21 cellular contexts compared by ENCODE assay signal in the genomic region with DNA sequence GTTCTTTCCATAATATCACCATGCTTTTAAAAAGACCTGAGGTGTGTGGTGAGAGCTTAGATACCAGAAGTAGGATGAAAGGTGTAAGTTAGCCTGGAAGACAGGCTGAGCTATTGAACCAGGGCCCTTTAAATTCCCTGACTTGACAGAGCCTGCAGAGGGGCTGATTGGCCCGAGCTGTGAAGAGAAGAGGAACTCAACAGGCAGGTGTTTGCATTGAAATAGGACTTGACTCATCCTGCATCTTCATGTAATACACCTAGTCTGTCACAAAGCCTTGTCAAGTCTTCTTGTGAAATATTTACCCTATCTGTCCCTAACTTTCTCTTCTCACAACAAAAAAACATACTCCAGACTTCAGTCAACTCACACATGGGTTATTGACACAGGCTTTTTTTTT. TPM values are rescaled to one million over a fixed set of nuclear protein-coding genes. Genes with fewer than 3 reads are reported as not detected.
"Had no signal": no experiment of that assay in that cellular context is flagged by ENCODE, and none has a peak within 500 bp of the region (broad histone marks: within the 10 kb centered on the region; RNA-seq: fewer than 3 reads in every experiment).

No MANE protein-coding gene starts in this region.

- H3K4me3 Mint-ChIP-seq: naive B cell; stimulated activated naive CD8-positive, alpha-beta T cell treated with anti-CD3 and anti-CD28 coated beads, Interleukin-15, Interleukin-2, amounts not matched to agents 100 ng/mL and 50 ng/mL, for 24 hours had no signal

- H3K4me1 ChIP-seq: parathyroid adenoma, sigmoid colon, spleen, suprapubic skin had no signal

- H3K36me3 ChIP-seq: brain microvascular endothelial cell, heart right ventricle, sigmoid colon, spleen, suprapubic skin had no signal

- H3K4me3 ChIP-seq: heart right ventricle, sigmoid colon, spleen, suprapubic skin had no signal

- ATAC-seq: heart right ventricle, left lobe of liver had no signal

- H3K9me3 ChIP-seq: heart right ventricle, sigmoid colon, spleen, suprapubic skin had no signal

- H3K27me3 ChIP-seq: brain microvascular endothelial cell had no signal

- H3K9ac ChIP-seq: parathyroid adenoma had no signal

- H3K27ac Mint-ChIP-seq: naive B cell; stimulated activated naive CD8-positive, alpha-beta T cell treated with anti-CD3 and anti-CD28 coated beads, Interleukin-15, Interleukin-2, amounts not matched to agents 100 ng/mL and 50 ng/mL, for 24 hours had no signal

- DNase-seq: activated CD4-positive, alpha-beta T cell treated with anti-CD3 and anti-CD28 coated beads, Interleukin-2, amount 50 U/mL, for 1 hour; activated CD4-positive, CD25-positive, alpha-beta regulatory T cell; activated naive CD4-positive, alpha-beta T cell; activated T-cell treated with anti-CD3 and anti-CD28 coated beads for 4 hours; anterior cingulate cortex; brain microvascular endothelial cell; cortex of kidney; effector CD8-positive, alpha-beta T cell; heart right ventricle; islet precursor cell; naive B cell; sigmoid colon; spleen; T-helper 2 cell; trophoblast cell had no signal

- H3K27ac ChIP-seq: brain microvascular endothelial cell, heart right ventricle, parathyroid adenoma, sigmoid colon, spleen, suprapubic skin had no signal

- H3K9me3 Mint-ChIP-seq: naive B cell; stimulated activated naive CD8-positive, alpha-beta T cell treated with anti-CD3 and anti-CD28 coated beads, Interleukin-15, Interleukin-2, amounts not matched to agents 100 ng/mL and 50 ng/mL, for 24 hours had no signal

- H3K4me1 Mint-ChIP-seq: naive B cell had no signal

RNA-seq across cellular contexts. Expression of a gene that starts 28.5 kb away (rescaled TPM):
- total RNA-seq: fibroblast of lung, lung microvascular endothelial cell, sigmoid colon, suprapubic skin had no signal
- polyA plus RNA-seq: fibroblast of lung, heart right ventricle had no signal
